ENCODE assay signal across 9 cellular contexts in the genomic region with DNA sequence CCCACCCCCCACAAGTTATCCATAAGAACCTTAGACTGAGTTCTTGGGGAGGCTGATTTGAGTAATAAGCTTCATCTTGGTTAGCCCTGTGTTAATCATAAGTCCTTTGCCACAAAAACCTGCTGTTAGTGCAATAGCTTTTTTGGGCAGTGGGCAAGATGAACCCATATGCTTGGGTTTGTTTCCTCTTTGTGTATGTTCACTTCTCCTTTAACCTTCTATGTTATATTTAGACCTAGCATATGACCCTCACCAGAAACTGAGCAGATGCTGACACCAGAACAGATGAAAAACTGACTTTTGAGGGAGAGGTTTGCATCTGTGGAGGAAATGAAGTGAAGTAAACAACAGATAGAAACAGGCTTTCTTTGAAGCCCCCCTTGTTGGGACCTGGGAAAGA.
DNase-seq lines count a peak whose midpoint lies in the region; ATAC-seq and TF ChIP-seq lines count a peak whose summit lies in the region.
"Had no signal": no experiment of that assay in that cellular context is flagged by ENCODE, and none has a peak within 500 bp of the region (broad histone marks: within the 10 kb centered on the region; RNA-seq: fewer than 3 reads in every experiment).

No MANE protein-coding gene starts in this region.

- ATAC-seq in GM19397 (IDR thresholded peaks at IDR 0.05; ENCODE audit: unreplicated experiment) = peak; percentile 87
- peak; percentile 83 for ATAC-seq in HG03097 (IDR thresholded peaks at IDR 0.05; ENCODE audit: low FRiP score, unreplicated experiment)

- peaks cover 53 to 74% (median 65%) of the 10 kb centered on the region in 10 experiments for H3K4me1 ChIP-seq in BLaER1 treated with 17β-estradiol and CSF1 and Interleukin-3, amounts not matched to agents 10 nM and 100 nM

- H3K9me3 ChIP-seq in BLaER1 treated with 17β-estradiol and CSF1 and Interleukin-3, amounts not matched to agents 10 nM and 100 nM (replicated peaks in 1 of 11) = peaks cover 0 to 35% (median 22%) of the 10 kb centered on the region in 11 experiments; a peak in 15 of 22 replicates

- DNase-seq in SKM-1 treated with dmso at 0.1 percent for 144 hours (lab: John Stamatoyannopoulos, UW; ENCODE audit: unreplicated experiment) (peak; percentile 87), inferior parietal cortex (ENCODE audit: extremely low spot score) (no peak), activated gamma-delta T cell (lab: John Stamatoyannopoulos, UW) (no peak), mesenteric fat pad (ENCODE audit: low spot score) (no peak), dorsolateral prefrontal cortex (no peak)
- DNase-seq: NCI-H187 had no signal

- intact Hi-C loops in dorsolateral prefrontal cortex (cut with DNase I) = no loop called here

- no peak for TF ChIP-seq CTCF in dorsolateral prefrontal cortex (IDR thresholded peaks at IDR 0.05 in 54 of 56, conservative IDR thresholded peaks at IDR 0.05 in 2 of 56; ENCODE audit: low read depth in 1 of 56, partially characterized antibody in 56 of 56)

- H3K4me3 ChIP-seq in BLaER1 treated with 17β-estradiol and CSF1 and Interleukin-3, amounts not matched to agents 10 nM and 100 nM = peak overlapping the region in 9 of 10 experiments; percentile 8 to 56 (median 37); a peak in 12 of 20 replicates
- H3K4me3 ChIP-seq in dorsolateral prefrontal cortex = peak overlapping the region in 1 of 59 donors; percentile 21

- H3K27ac ChIP-seq in BLaER1 treated with 17β-estradiol and CSF1 and Interleukin-3, amounts not matched to agents 10 nM and 100 nM = peak overlapping the region; percentile 77 to 99 (median 92)
- H3K27ac ChIP-seq in dorsolateral prefrontal cortex = peak overlapping the region in 28 of 59 donors; percentile 1 to 71 (median 46)

- peaks cover 0 to 8% (median 0%) of the 10 kb centered on the region in 11 experiments; a peak in 2 of 22 replicates for H3K36me3 ChIP-seq in BLaER1 treated with 17β-estradiol and CSF1 and Interleukin-3, amounts not matched to agents 10 nM and 100 nM

- H4K20me1 ChIP-seq in BLaER1 treated with 17β-estradiol and CSF1 and Interleukin-3, amounts not matched to agents 10 nM and 100 nM = no peaks in the 10 kb centered on the region

- H3K9ac ChIP-seq in BLaER1 treated with 17β-estradiol and CSF1 and Interleukin-3, amounts not matched to agents 10 nM and 100 nM = peak overlapping the region; percentile 71 to 91 (median 77)

- no peaks in the 10 kb centered on the region for H3K27me3 ChIP-seq in BLaER1 treated with 17β-estradiol and CSF1 and Interleukin-3, amounts not matched to agents 10 nM and 100 nM
- H3K27me3 ChIP-seq in dorsolateral prefrontal cortex = peaks cover 0 to 3% (median 0%) of the 10 kb centered on the region in 45 donors

- peak overlapping the region; percentile 73 to 93 (median 81) for H3K4me2 ChIP-seq in BLaER1 treated with 17β-estradiol and CSF1 and Interleukin-3, amounts not matched to agents 10 nM and 100 nM
